Comparison of ENCODE assay signal across 24 cellular contexts in the genomic region with DNA sequence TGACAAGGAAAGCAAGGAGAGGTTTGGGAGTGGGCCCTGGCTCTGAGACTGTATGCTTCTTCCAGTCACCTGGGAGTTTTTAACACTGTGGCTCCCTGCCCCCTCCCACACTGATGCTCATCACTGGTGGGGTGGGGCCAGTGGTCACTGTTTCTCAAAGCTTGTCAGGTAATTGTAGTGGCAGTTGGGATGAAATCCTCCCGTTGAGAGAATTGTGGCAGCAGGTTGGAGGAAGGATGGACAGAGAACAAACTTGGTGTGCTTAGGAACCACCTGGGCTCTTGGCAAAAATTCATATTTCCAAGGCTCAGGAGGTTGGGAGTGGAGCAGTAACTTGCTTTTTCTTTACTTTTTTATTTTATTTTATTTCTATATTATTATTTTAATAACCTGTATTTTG. TPM values are rescaled to one million over a fixed set of nuclear protein-coding genes. Genes with fewer than 3 reads are reported as not detected.
DNase-seq lines count a peak whose midpoint lies in the region; ATAC-seq and TF ChIP-seq lines count a peak whose summit lies in the region.
"Had no signal": no experiment of that assay in that cellular context is flagged by ENCODE, and none has a peak within 500 bp of the region (broad histone marks: within the 10 kb centered on the region; RNA-seq: fewer than 3 reads in every experiment).

No MANE protein-coding gene starts in this region.

- POLR2A ChIA-PET in RWPE1 (lab: Yijun Ruan, JAX; ENCODE audit: low non-redundant PET), result no interaction called here

- H3K27ac ChIP-seq in RWPE1, result no peak overlapping the region
- H3K27ac ChIP-seq: coronary artery, gastroesophageal sphincter, suprapubic skin had no signal

- H3K27ac Mint-ChIP-seq in activated T-cell treated with anti-CD3 and anti-CD28 coated beads, Interleukin-2, amount 50 U/mL, for 72 hours, result peak overlapping the region; percentile 39
- peak overlapping the region; percentile 72 for H3K27ac Mint-ChIP-seq in T-helper 17 cell
- peak overlapping the region; percentile 19 to 83 (median 73) for H3K27ac Mint-ChIP-seq in immature natural killer cell
- H3K27ac Mint-ChIP-seq in stimulated activated effector memory CD8-positive, alpha-beta T cell treated with anti-CD3 and anti-CD28 coated beads, Interleukin-12 subunit alpha, Interleukin-12 subunit beta, amount 100 ng/mL, for 72 hours, result peak overlapping the region; percentile 66

- DNase-seq in activated T-cell treated with anti-CD3 and anti-CD28 coated beads, Interleukin-2, amount 50 U/mL, for 72 hours, result no peak
- DNase-seq in activated T-cell treated with anti-CD3 and anti-CD28 coated beads, Interleukin-2, amount 50 U/mL, for 1 hour, result no peak
- DNase-seq in T-helper 17 cell, result no peak
- DNase-seq in immature natural killer cell, result no peak
- DNase-seq in stimulated activated effector memory CD8-positive, alpha-beta T cell treated with anti-CD3 and anti-CD28 coated beads, Interleukin-12 subunit alpha, Interleukin-12 subunit beta, amount 100 ng/mL, for 72 hours (ENCODE audit: low spot score in 2 of 2), result no peak
- DNase-seq in GM13976 (ENCODE audit: low spot score), result no peak
- no peak for DNase-seq in RWPE1 (ENCODE audit: low spot score)
- DNase-seq: 8988T; activated CD4-positive, alpha-beta T cell treated with anti-CD3 and anti-CD28 coated beads, Interleukin-2, amount 50 U/mL, for 48 hours; activated gamma-delta T cell; DMS79; hippocampal formation; NCI-H1092; NCI-H2029; NCI-H2227 treated with DMSO at 0.1 percent for 48 hours; NCI-H748 treated with DMSO at 0.1 percent for 48 hours; T1000 had no signal

- TF ChIP-seq CTCF in GM13976 (IDR thresholded peaks at IDR 0.05; ENCODE audit: borderline replicate concordance, control extremely low read depth, extremely low read depth, insufficient read depth, missing control alignments), result no peak
- TF ChIP-seq CTCF in RWPE1 (conservative IDR thresholded peaks at IDR 0.05; ENCODE audit: low read depth), result no peak

- H3K9me3 ChIP-seq in T-helper 17 cell (ENCODE audit: control insufficient read depth, low read length, poor library complexity, severe bottlenecking), result no peaks in the 10 kb centered on the region
- H3K9me3 ChIP-seq: gastroesophageal sphincter, HAP-1, suprapubic skin had no signal

- no peak for ATAC-seq in activated T-cell treated with anti-CD3 and anti-CD28 coated beads, Interleukin-2, amount 50 U/mL, for 72 hours (replicated peaks in 1 of 2)
- ATAC-seq in T-helper 17 cell, result no peak
- ATAC-seq in stimulated activated effector memory CD8-positive, alpha-beta T cell treated with anti-CD3 and anti-CD28 coated beads, Interleukin-12 subunit alpha, Interleukin-12 subunit beta, amount 100 ng/mL, for 72 hours, result no peak
- no peak for ATAC-seq in GM18868 (IDR thresholded peaks at IDR 0.05; ENCODE audit: unreplicated experiment)
- ATAC-seq: gastroesophageal sphincter, SK-N-SH treated with all-trans-retinoic acid at 6 μM for 48 hours, WTC11 had no signal

- no peaks in the 10 kb centered on the region for H3K27me3 Mint-ChIP-seq in activated T-cell treated with anti-CD3 and anti-CD28 coated beads, Interleukin-2, amount 50 U/mL, for 72 hours (ENCODE audit: low read depth)
- H3K27me3 Mint-ChIP-seq in T-helper 17 cell (no peaks in the 10 kb centered on the region), immature natural killer cell (ENCODE audit: low read depth in 3 of 3) (peaks cover 0 to 5% (median 3%) of the 10 kb centered on the region in 3 donors)

- in situ Hi-C loops in GM13976 (cut with MboI; ENCODE audit: low sequenced_read_pairs, unreplicated experiment), result no loop called here

- peaks cover 69% of the 10 kb centered on the region for H3K4me1 Mint-ChIP-seq in activated T-cell treated with anti-CD3 and anti-CD28 coated beads, Interleukin-2, amount 50 U/mL, for 72 hours (ENCODE audit: low read depth)
- peaks cover 46% of the 10 kb centered on the region for H3K4me1 Mint-ChIP-seq in T-helper 17 cell
- H3K4me1 Mint-ChIP-seq in immature natural killer cell, result peaks cover 74 to 83% of the 10 kb centered on the region in 2 donors
- H3K4me1 Mint-ChIP-seq in stimulated activated effector memory CD8-positive, alpha-beta T cell treated with anti-CD3 and anti-CD28 coated beads, Interleukin-12 subunit alpha, Interleukin-12 subunit beta, amount 100 ng/mL, for 72 hours, result peaks cover 52% of the 10 kb centered on the region

- no peak overlapping the region for H3K4me3 Mint-ChIP-seq in activated T-cell treated with anti-CD3 and anti-CD28 coated beads, Interleukin-2, amount 50 U/mL, for 72 hours
- H3K4me3 Mint-ChIP-seq in T-helper 17 cell, result no peak overlapping the region
- H3K4me3 Mint-ChIP-seq in immature natural killer cell, result peak overlapping the region in 4 of 5 donors; percentile 52 to 68 (median 62)
- H3K4me3 Mint-ChIP-seq in stimulated activated effector memory CD8-positive, alpha-beta T cell treated with anti-CD3 and anti-CD28 coated beads, Interleukin-12 subunit alpha, Interleukin-12 subunit beta, amount 100 ng/mL, for 72 hours, result peak overlapping the region; percentile 5
- H3K4me3 Mint-ChIP-seq: WTC11 had no signal

- H3K9me3 Mint-ChIP-seq in activated T-cell treated with anti-CD3 and anti-CD28 coated beads, Interleukin-2, amount 50 U/mL, for 72 hours, result peaks cover 0 to 1% of the 10 kb centered on the region in 2 donors
- H3K9me3 Mint-ChIP-seq in immature natural killer cell, result no peaks in the 10 kb centered on the region
- no peaks in the 10 kb centered on the region for H3K9me3 Mint-ChIP-seq in stimulated activated effector memory CD8-positive, alpha-beta T cell treated with anti-CD3 and anti-CD28 coated beads, Interleukin-12 subunit alpha, Interleukin-12 subunit beta, amount 100 ng/mL, for 72 hours

- CTCF ChIA-PET in RWPE1 (lab: Yijun Ruan, JAX), result interaction anchor here (0.6 kb wide), 1 partner anchor 18 kb away, joined by 3 read pairs; no protein-coding TSS in a partner anchor

- H3K36me3 Mint-ChIP-seq in activated T-cell treated with anti-CD3 and anti-CD28 coated beads, Interleukin-2, amount 50 U/mL, for 72 hours (ENCODE audit: insufficient read depth in 2 of 2), result peaks cover 4 to 13% of the 10 kb centered on the region in 2 donors
- H3K36me3 Mint-ChIP-seq in T-helper 17 cell (ENCODE audit: low read depth), result peaks cover 8% of the 10 kb centered on the region
- H3K36me3 Mint-ChIP-seq in immature natural killer cell, result peaks cover 4 to 15% (median 12%) of the 10 kb centered on the region in 3 donors
- H3K36me3 Mint-ChIP-seq in stimulated activated effector memory CD8-positive, alpha-beta T cell treated with anti-CD3 and anti-CD28 coated beads, Interleukin-12 subunit alpha, Interleukin-12 subunit beta, amount 100 ng/mL, for 72 hours, result peaks cover 16% of the 10 kb centered on the region

RNA-seq across cellular contexts. Expression of gene DGKD, which starts 25.1 kb away (rescaled TPM):
- total RNA-seq in activated T-cell treated with anti-CD3 and anti-CD28 coated beads, Interleukin-2, amount 50 U/mL, for 72 hours, result 10 to 100 TPM; 78.0 to 94.4 TPM
- 100 to 1,000 TPM; 148 to 170 TPM for total RNA-seq in T-helper 17 cell
- polyA plus RNA-seq in immature natural killer cell, result 10 to 100 TPM; 15.9 to 60.6 (median 21.3) TPM

Comparison
In these comparisons a context has a peak if more than half of its experiments do, and no peak if none do; other contexts are left out.
1. H3K4me3 Mint-ChIP-seq: peak in immature natural killer cell (4 of 5) and stimulated activated effector memory CD8-positive, alpha-beta T cell treated with anti-CD3 and anti-CD28 coated beads, Interleukin-12 subunit alpha, Interleukin-12 subunit beta, amount 100 ng/mL, for 72 hours (single experiment); none in activated T-cell treated with anti-CD3 and anti-CD28 coated beads, Interleukin-2, amount 50 U/mL, for 72 hours (0 of 2) and T-helper 17 cell (single experiment).
2. Peak in every context shown above with its lines, with median percentiles within 50 percentile points of each other: H3K27ac Mint-ChIP-seq.